Comparison of ENCODE assay signal across 23 cellular contexts in the genomic region with DNA sequence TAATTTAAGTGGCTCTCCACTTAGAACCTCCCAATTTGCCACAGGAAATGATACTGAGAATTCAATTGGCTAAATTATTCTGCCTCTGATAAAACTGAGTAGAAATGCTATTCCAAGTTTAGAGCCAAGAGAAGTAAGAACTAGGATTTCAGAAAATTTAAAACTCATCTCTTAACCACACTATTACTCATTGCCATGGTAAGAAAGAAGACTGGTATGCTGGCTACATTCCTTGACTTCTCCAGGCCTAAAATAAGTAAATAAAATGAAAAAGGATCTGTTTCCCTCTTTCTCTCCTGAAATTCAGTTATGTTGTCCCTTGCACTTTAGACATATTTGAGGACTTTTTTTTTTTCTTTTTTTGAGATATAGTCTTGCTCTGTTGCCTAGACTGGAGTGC. TPM values are rescaled to one million over a fixed set of nuclear protein-coding genes. Genes with fewer than 3 reads are reported as not detected.
DNase-seq lines count a peak whose midpoint lies in the region; ATAC-seq and TF ChIP-seq lines count a peak whose summit lies in the region.
"Had no signal": no experiment of that assay in that cellular context is flagged by ENCODE, and none has a peak within 500 bp of the region (broad histone marks: within the 10 kb centered on the region; RNA-seq: fewer than 3 reads in every experiment).

No MANE protein-coding gene starts in this region.

- no peak overlapping the region for H3K27ac Mint-ChIP-seq in glutamatergic neuron (ENCODE audit: unreplicated experiment)
- H3K27ac Mint-ChIP-seq: activated CD4-positive, alpha-beta T cell treated with anti-CD3 and anti-CD28 coated beads, Interleukin-2, amount 10 ng/mL, durations not matched to agents 24 days and 14 days; CD8-positive, alpha-beta T cell; stimulated activated memory B cell treated with anti-CD40 and anti-IgM and Interleukin-4, amounts not matched to agents 10 μg/mL and 1 μg/mL and 100 μg/mL, for 72 hours had no signal

- no peak for ATAC-seq in GM21515 (IDR thresholded peaks at IDR 0.05; ENCODE audit: unreplicated experiment)
- ATAC-seq: CD8-positive, alpha-beta T cell; K562; stimulated activated memory B cell treated with anti-CD40 and anti-IgM and Interleukin-4, amounts not matched to agents 10 μg/mL and 1 μg/mL and 100 μg/mL, for 72 hours had no signal

- in situ Hi-C loops in astrocyte of the cerebellum (cut with HindIII; ENCODE audit: low sequenced_read_pairs), result no loop called here

- peaks cover 2% of the 10 kb centered on the region for H3K4me1 Mint-ChIP-seq in glutamatergic neuron (ENCODE audit: low read depth, unreplicated experiment)
- H3K4me1 Mint-ChIP-seq: stimulated activated memory B cell treated with anti-CD40 and anti-IgM and Interleukin-4, amounts not matched to agents 10 μg/mL and 1 μg/mL and 100 μg/mL, for 72 hours had no signal

- H3K4me3 ChIP-seq in astrocyte of the cerebellum (ENCODE audit: low read depth, low read length), result no peak overlapping the region
- H3K4me3 ChIP-seq: HAP-1, hepatocyte, K562, tibial nerve had no signal

- DNase-seq in GM04504 (ENCODE audit: low read depth), result peak; percentile 27
- DNase-seq in astrocyte of the cerebellum (ENCODE audit: low read depth), result peak; percentile 54
- peak; percentile 24 for DNase-seq in fibroblast of the conjunctiva (ENCODE audit: low read depth)
- DNase-seq in stromal cell of bone marrow (ENCODE audit: low read depth), result peak; percentile 51
- DNase-seq in activated T-cell treated with anti-CD3 and anti-CD28 coated beads, Interleukin-2, amount 50 U/mL, for 1 hour, result no peak
- DNase-seq in AML-193 (lab: John Stamatoyannopoulos, UW), result no peak
- no peak for DNase-seq in glutamatergic neuron
- DNase-seq: activated CD4-positive, alpha-beta T cell treated with anti-CD3 and anti-CD28 coated beads, Interleukin-2, amount 10 ng/mL, durations not matched to agents 24 days and 14 days; activated CD8-positive, alpha-beta memory T cell treated with anti-CD3 and anti-CD28 coated beads, Interleukin-2, amount 50 U/mL, for 4 hours; anterior cingulate cortex; CD8-positive, alpha-beta T cell; cortex of kidney; DND-41; NCI-H1092; NCI-H2081 treated with DMSO at 0.1 percent for 48 hours; NCI-H524 had no signal

- H3K36me3 Mint-ChIP-seq in glutamatergic neuron (ENCODE audit: unreplicated experiment), result no peaks in the 10 kb centered on the region

- no peak for TF ChIP-seq CTCF in astrocyte of the cerebellum (IDR thresholded peaks at IDR 0.05; ENCODE audit: low read depth, low read length, missing control alignments)
- TF ChIP-seq CTCF in glutamatergic neuron (IDR thresholded peaks at IDR 0.05; ENCODE audit: partially characterized antibody, unreplicated experiment), result no peak

- H3K27me3 Mint-ChIP-seq in glutamatergic neuron (ENCODE audit: unreplicated experiment), result no peaks in the 10 kb centered on the region
- H3K27me3 Mint-ChIP-seq: activated CD4-positive, alpha-beta T cell treated with anti-CD3 and anti-CD28 coated beads, Interleukin-2, amount 10 ng/mL, durations not matched to agents 24 days and 14 days; stimulated activated memory B cell treated with anti-CD40 and anti-IgM and Interleukin-4, amounts not matched to agents 10 μg/mL and 1 μg/mL and 100 μg/mL, for 72 hours had no signal

- H3K4me3 Mint-ChIP-seq in glutamatergic neuron (ENCODE audit: unreplicated experiment), result no peak overlapping the region
- H3K4me3 Mint-ChIP-seq: activated CD4-positive, alpha-beta T cell treated with anti-CD3 and anti-CD28 coated beads, Interleukin-2, amount 10 ng/mL, durations not matched to agents 24 days and 14 days; CD8-positive, alpha-beta T cell; neural crest cell; stimulated activated memory B cell treated with anti-CD40 and anti-IgM and Interleukin-4, amounts not matched to agents 10 μg/mL and 1 μg/mL and 100 μg/mL, for 72 hours had no signal

- H3K9me3 Mint-ChIP-seq in glutamatergic neuron (ENCODE audit: unreplicated experiment), result peaks cover 3% of the 10 kb centered on the region
- H3K9me3 Mint-ChIP-seq: activated CD4-positive, alpha-beta T cell treated with anti-CD3 and anti-CD28 coated beads, Interleukin-2, amount 10 ng/mL, durations not matched to agents 24 days and 14 days; CD8-positive, alpha-beta T cell; stimulated activated memory B cell treated with anti-CD40 and anti-IgM and Interleukin-4, amounts not matched to agents 10 μg/mL and 1 μg/mL and 100 μg/mL, for 72 hours had no signal

RNA-seq across cellular contexts. Expression of a gene that starts 23.3 kb away (rescaled TPM):
- total RNA-seq in glutamatergic neuron (ENCODE audit: unreplicated experiment), result 13.0 TPM

Comparison
In these comparisons a context has a peak if more than half of its experiments do, and no peak if none do; other contexts are left out.
1. DNase-seq: peak in GM04504 (single experiment), astrocyte of the cerebellum (single experiment), fibroblast of the conjunctiva (single experiment) and stromal cell of bone marrow (single experiment); none in activated T-cell treated with anti-CD3 and anti-CD28 coated beads, Interleukin-2, amount 50 U/mL, for 1 hour (single experiment), AML-193 (0 of 2) and glutamatergic neuron (single experiment).